8 cellular contexts compared by ENCODE assay signal in the genomic region with DNA sequence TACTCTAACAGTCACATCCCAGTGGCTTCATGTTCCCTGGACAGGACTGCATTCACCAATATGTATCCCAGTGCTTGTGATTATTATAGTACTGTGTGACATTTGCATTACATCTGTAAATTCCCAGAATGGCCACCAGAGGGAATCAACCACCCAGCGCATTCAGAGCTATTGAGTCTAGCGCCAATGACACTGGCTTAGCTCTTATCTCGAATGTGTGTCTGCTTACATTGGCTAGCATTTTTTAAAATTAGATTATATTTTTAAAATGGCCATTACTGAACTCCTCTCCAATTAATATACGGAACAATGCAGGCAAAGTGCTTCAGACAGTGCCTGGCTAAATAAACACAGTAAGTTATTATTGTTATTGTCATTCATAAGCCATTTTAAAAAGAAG. TPM values are rescaled to one million over a fixed set of nuclear protein-coding genes. Genes with fewer than 3 reads are reported as not detected.
DNase-seq lines count a peak whose midpoint lies in the region; ATAC-seq and TF ChIP-seq lines count a peak whose summit lies in the region.

No MANE protein-coding gene starts in this region.

- peak; percentile 73 for ATAC-seq in GM19025 (IDR thresholded peaks at IDR 0.05; ENCODE audit: low read depth, unreplicated experiment)
- ATAC-seq in HG03378 (IDR thresholded peaks at IDR 0.05; ENCODE audit: unreplicated experiment), result peak; percentile 90
- no peak for ATAC-seq in HG02840 (IDR thresholded peaks at IDR 0.05; ENCODE audit: low FRiP score, unreplicated experiment)

- no peaks in the 10 kb centered on the region for H3K9me3 Mint-ChIP-seq in CD8-positive, alpha-beta memory T cell

- no peak overlapping the region for H2BK15ac ChIP-seq in neuronal stem cell (ENCODE audit: low read length)

- no peaks in the 10 kb centered on the region for H3K36me3 Mint-ChIP-seq in CD8-positive, alpha-beta memory T cell

- H3K4me3 Mint-ChIP-seq in CD8-positive, alpha-beta memory T cell, result no peak overlapping the region

- H2BK120ac ChIP-seq in neuronal stem cell (ENCODE audit: low read depth, low read length), result no peak overlapping the region

- DNase-seq in CD8-positive, alpha-beta memory T cell, result peak in 4 of 5 donors; percentile 10 to 50 (median 29)
- DNase-seq in NCI-H2227 (lab: John Stamatoyannopoulos, UW; ENCODE audit: unreplicated experiment) (peak; percentile 71), fibroblast of the aortic adventitia (ENCODE audit: low read depth) (peak; percentile 79), neuronal stem cell (ENCODE audit: low spot score) (peak; percentile 51)
- DNase-seq in activated CD4-positive, alpha-beta T cell treated with anti-CD3 and anti-CD28 coated beads, Interleukin-2, amount 50 U/mL, for 48 hours, result peak; percentile 5 to 14

- POLR2A ChIA-PET in CD8-positive, alpha-beta memory T cell (lab: Charles Lee), result no interaction called here

- no peak overlapping the region for H3K4me3 ChIP-seq in CD8-positive, alpha-beta memory T cell (ENCODE audit: low read length)
- H3K4me3 ChIP-seq in fibroblast of the aortic adventitia (ENCODE audit: low read depth, low read length) (no peak overlapping the region), neuronal stem cell (ENCODE audit: low read length in 2 of 2) (no peak overlapping the region)

- H3K18ac ChIP-seq in neuronal stem cell (ENCODE audit: low read length), result no peak overlapping the region

- H2BK5ac ChIP-seq in neuronal stem cell (ENCODE audit: low read length), result no peak overlapping the region

- H3K9ac ChIP-seq in neuronal stem cell (ENCODE audit: low read depth, low read length, poor library complexity), result no peak overlapping the region

- no peak overlapping the region for H3K4me2 ChIP-seq in neuronal stem cell (ENCODE audit: insufficient read depth, low read length, poor library complexity, severe bottlenecking)

- H3K4me1 Mint-ChIP-seq in CD8-positive, alpha-beta memory T cell, result peaks cover 20 to 23% (median 20%) of the 10 kb centered on the region in 3 donors

- H3K4ac ChIP-seq in neuronal stem cell (ENCODE audit: low read length), result no peak overlapping the region

- no peak overlapping the region for H4K8ac ChIP-seq in neuronal stem cell (ENCODE audit: low read depth, low read length)

- H4K91ac ChIP-seq in neuronal stem cell (ENCODE audit: low read depth, low read length, poor library complexity), result no peak overlapping the region

- H3K23ac ChIP-seq in neuronal stem cell (ENCODE audit: low read depth, low read length, poor library complexity), result no peak overlapping the region

- no peaks in the 10 kb centered on the region for H3K27me3 ChIP-seq in CD8-positive, alpha-beta memory T cell (ENCODE audit: insufficient read depth, low read length, poor library complexity, severe bottlenecking)
- no peaks in the 10 kb centered on the region for H3K27me3 ChIP-seq in neuronal stem cell (ENCODE audit: control insufficient read depth in 3 of 3, insufficient read depth in 3 of 3, low read depth in 1 of 3, low read length in 3 of 3)

- peak; percentile 87 for TF ChIP-seq CTCF in fibroblast of the aortic adventitia (IDR thresholded peaks at IDR 0.05; ENCODE audit: insufficient read depth, low read length)

- H2AK5ac ChIP-seq in neuronal stem cell (ENCODE audit: low read depth, low read length), result no peak overlapping the region

- H3K14ac ChIP-seq in neuronal stem cell (ENCODE audit: low read length), result no peak overlapping the region

- WGBS in neuronal stem cell (ENCODE audit: extremely low coverage in 2 of 2, insufficient read length in 2 of 2, insufficient replicate concordance in 1 of 2), 2 donors, result no CpG with 5 or more reads among the region's 4 CpGs

- H3K4me1 ChIP-seq in CD8-positive, alpha-beta memory T cell (ENCODE audit: insufficient read depth, low read length), result peaks cover 10% of the 10 kb centered on the region
- H3K4me1 ChIP-seq in neuronal stem cell (ENCODE audit: control insufficient read depth in 2 of 2, insufficient read depth in 1 of 2, low read depth in 1 of 2, low read length in 2 of 2), result no peaks in the 10 kb centered on the region

- no peaks in the 10 kb centered on the region for H3K9me3 ChIP-seq in CD8-positive, alpha-beta memory T cell (ENCODE audit: low read length)
- H3K9me3 ChIP-seq in neuronal stem cell (replicated peaks in 1 of 2; ENCODE audit: control insufficient read depth in 2 of 2, insufficient read depth in 1 of 2, low read depth in 1 of 2, low read length in 2 of 2), result no peaks in the 10 kb centered on the region

- peaks cover 0 to under 1% of the 10 kb centered on the region in 2 donors for H3K27me3 Mint-ChIP-seq in CD8-positive, alpha-beta memory T cell

- no peaks in the 10 kb centered on the region for H3K36me3 ChIP-seq in CD8-positive, alpha-beta memory T cell (ENCODE audit: insufficient read depth, low read length)
- no peaks in the 10 kb centered on the region for H3K36me3 ChIP-seq in neuronal stem cell (replicated peaks in 1 of 2; ENCODE audit: control insufficient read depth in 2 of 2, insufficient read depth in 2 of 2, low read length in 2 of 2)

- peak overlapping the region in 1 of 8 donors; percentile 30 for H3K27ac Mint-ChIP-seq in CD8-positive, alpha-beta memory T cell

- no peak overlapping the region for H2BK12ac ChIP-seq in neuronal stem cell (ENCODE audit: low read length)

- CTCF ChIA-PET in CD8-positive, alpha-beta memory T cell (lab: Charles Lee), result interaction anchor here (0.6 to 9.5 kb wide), 25 partner anchors 8 to 999 kb away, joined by 3 to 106 read pairs (median 4); no protein-coding TSS in a partner anchor

- H3K27ac ChIP-seq in CD8-positive, alpha-beta memory T cell (ENCODE audit: low read depth, low read length), result no peak overlapping the region
- no peak overlapping the region for H3K27ac ChIP-seq in neuronal stem cell (replicated peaks; ENCODE audit: low read length)

- H2AFZ ChIP-seq in neuronal stem cell (ENCODE audit: low read length), result peak overlapping the region; percentile 55

- H3K79me1 ChIP-seq in neuronal stem cell (ENCODE audit: low read depth, low read length), result no peaks in the 10 kb centered on the region

RNA-seq across cellular contexts. Expression of a gene that starts 36.3 kb away (rescaled TPM):
- not detected for total RNA-seq in CD8-positive, alpha-beta memory T cell
- polyA plus RNA-seq in CD8-positive, alpha-beta memory T cell, result not detected
- total RNA-seq in fibroblast of the aortic adventitia (ENCODE audit: low replicate concordance), result 0.81 and 6.3 TPM in 2 replicates
- polyA plus RNA-seq in neuronal stem cell (2013, experiment 1 of 2), result 5.0 TPM
- polyA plus RNA-seq in neuronal stem cell (2013, experiment 2 of 2), result 5.2 TPM

Comparison
In these comparisons a context has a peak if more than half of its experiments do, and no peak if none do; other contexts are left out.
1. DNase-seq: peak in every context shown above with its lines; median percentile 79 in fibroblast of the aortic adventitia; 71 in NCI-H2227; 51 in neuronal stem cell; 29 in CD8-positive, alpha-beta memory T cell; 10 in activated CD4-positive, alpha-beta T cell treated with anti-CD3 and anti-CD28 coated beads, Interleukin-2, amount 50 U/mL, for 48 hours.